1 cellular context compared by ENCODE assay signal in genomic region chr22:36507518-36508010, GRCh38.
TF ChIP-seq lines count a peak whose summit lies in the region.

No MANE protein-coding gene starts in this region.

TF ChIP-seq in liver, 16 proteins besides CTCF, POLR2A, EP300 and RAD21 (continued from another document):
- TF ChIP-seq ZBTB33 (IDR thresholded peaks at IDR 0.05) (no peak), FOXA2 (IDR thresholded peaks at IDR 0.05) (no peak), YY1 (IDR thresholded peaks at IDR 0.05) (no peak), EGR1 (IDR thresholded peaks at IDR 0.05; ENCODE audit: low read depth in 2 of 2) (no peak), NR2F2 (IDR thresholded peaks at IDR 0.05) (no peak), HNF4A (conservative IDR thresholded peaks at IDR 0.05) (no peak), JUND (IDR thresholded peaks at IDR 0.05) (no peak), FOXA1 (IDR thresholded peaks at IDR 0.05) (no peak)
